14 cellular contexts compared by ENCODE assay signal in the genomic region with DNA sequence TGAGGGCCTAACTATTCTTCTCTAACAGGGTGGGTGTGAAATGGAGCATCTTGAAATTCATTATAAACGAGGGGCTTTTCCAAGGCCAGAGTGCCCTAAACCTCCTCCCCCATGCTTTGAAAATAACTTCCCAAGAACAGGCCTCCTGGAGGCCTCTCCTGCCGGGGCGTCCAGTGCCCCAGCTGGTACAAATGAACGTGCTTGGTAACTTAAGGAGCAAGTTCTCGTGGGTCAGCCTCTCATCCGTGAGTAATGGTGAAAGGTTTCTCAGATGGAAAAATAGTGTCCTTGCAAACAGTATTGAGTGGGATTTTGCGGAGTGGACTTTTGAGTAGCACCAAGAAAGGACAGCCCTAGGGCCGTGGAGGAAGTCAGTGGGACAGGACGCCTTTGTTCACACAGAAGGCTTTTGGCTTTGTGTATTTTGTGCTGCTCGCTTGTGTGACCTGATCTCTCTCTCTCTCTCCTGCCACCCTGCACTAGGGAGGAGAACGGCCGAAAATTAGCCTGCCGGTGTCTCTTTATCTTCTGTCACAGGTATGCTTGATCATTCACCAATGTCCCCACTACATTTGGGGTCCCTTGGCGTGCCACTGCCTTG. TPM values are rescaled to one million over a fixed set of nuclear protein-coding genes. Genes with fewer than 3 reads are reported as not detected.
DNase-seq lines count a peak whose midpoint lies in the region; ATAC-seq and TF ChIP-seq lines count a peak whose summit lies in the region.
"Had no signal": no experiment of that assay in that cellular context is flagged by ENCODE, and none has a peak within 500 bp of the region (broad histone marks: within the 10 kb centered on the region; RNA-seq: fewer than 3 reads in every experiment).

No MANE protein-coding gene starts in this region.

- peak overlapping the region; percentile 65 for H3K27ac Mint-ChIP-seq in activated CD8-positive, alpha-beta memory T cell treated with anti-CD3 and anti-CD28 coated beads, Interleukin-2, amount 10 ng/mL, durations not matched to agents 7 days and 5 days
- H3K27ac Mint-ChIP-seq in central memory CD8-positive, alpha-beta T cell (ENCODE audit: low read depth), result peak overlapping the region; percentile 22

- no peaks in the 10 kb centered on the region for H3K9me3 Mint-ChIP-seq in activated CD8-positive, alpha-beta memory T cell treated with anti-CD3 and anti-CD28 coated beads, Interleukin-2, amount 10 ng/mL, durations not matched to agents 7 days and 5 days (ENCODE audit: low read depth)
- H3K9me3 Mint-ChIP-seq in central memory CD8-positive, alpha-beta T cell, result no peaks in the 10 kb centered on the region
- H3K9me3 Mint-ChIP-seq: IgD-negative memory B cell; naive thymus-derived CD8-positive, alpha-beta T cell had no signal

- peaks cover 35% of the 10 kb centered on the region for H3K4me1 ChIP-seq in mucosa of stomach (ENCODE audit: control insufficient read depth, insufficient read depth, low read length)
- peaks cover 8 to 16% of the 10 kb centered on the region in 2 donors for H3K4me1 ChIP-seq in thoracic aorta (ENCODE audit: control insufficient read depth in 1 of 2, low read depth in 2 of 2)

- H3K36me3 ChIP-seq in mucosa of stomach (ENCODE audit: control insufficient read depth, insufficient read depth, low read length) (no peaks in the 10 kb centered on the region), thoracic aorta (peaks cover 4% of the 10 kb centered on the region)

- no peak overlapping the region for H3K4me3 Mint-ChIP-seq in activated CD8-positive, alpha-beta memory T cell treated with anti-CD3 and anti-CD28 coated beads, Interleukin-2, amount 10 ng/mL, durations not matched to agents 7 days and 5 days
- no peak overlapping the region for H3K4me3 Mint-ChIP-seq in central memory CD8-positive, alpha-beta T cell
- H3K4me3 Mint-ChIP-seq: IgD-negative memory B cell; naive thymus-derived CD8-positive, alpha-beta T cell had no signal

- H3K4me1 Mint-ChIP-seq in activated CD8-positive, alpha-beta memory T cell treated with anti-CD3 and anti-CD28 coated beads, Interleukin-2, amount 10 ng/mL, durations not matched to agents 7 days and 5 days, result peaks cover 86% of the 10 kb centered on the region
- no peaks in the 10 kb centered on the region for H3K4me1 Mint-ChIP-seq in central memory CD8-positive, alpha-beta T cell

- H3K9ac ChIP-seq in mucosa of stomach (ENCODE audit: low read length), result peak overlapping the region; percentile 22

- peaks cover 28% of the 10 kb centered on the region for H3K36me3 Mint-ChIP-seq in activated CD8-positive, alpha-beta memory T cell treated with anti-CD3 and anti-CD28 coated beads, Interleukin-2, amount 10 ng/mL, durations not matched to agents 7 days and 5 days
- peaks cover 13% of the 10 kb centered on the region for H3K36me3 Mint-ChIP-seq in central memory CD8-positive, alpha-beta T cell (ENCODE audit: insufficient read depth)

- DNase-seq in activated CD8-positive, alpha-beta memory T cell treated with anti-CD3 and anti-CD28 coated beads, Interleukin-2, amount 10 ng/mL, durations not matched to agents 7 days and 5 days, result no peak
- no peak for DNase-seq in activated CD8-positive, alpha-beta memory T cell treated with anti-CD3 and anti-CD28 coated beads, Interleukin-2, amount 50 U/mL, for 4 hours
- no peak for DNase-seq in central memory CD8-positive, alpha-beta T cell (ENCODE audit: low spot score in 2 of 2)
- DNase-seq in thoracic aorta (ENCODE audit: low spot score) (no peak), UCSD-AML1 (lab: John Stamatoyannopoulos, UW; ENCODE audit: unreplicated experiment) (no peak)
- no peak for DNase-seq in stimulated activated CD4-positive, alpha-beta T cell treated with anti-CD3 and anti-CD28 coated beads, Interleukin-4, amount 100 ng/mL, for 1 hour
- DNase-seq: effector CD8-positive, alpha-beta T cell; naive thymus-derived CD8-positive, alpha-beta T cell; NCI-H1436; NCI-H510A treated with DMSO at 0.1 percent for 48 hours; stimulated activated CD4-positive, alpha-beta T cell treated with anti-CD3 and anti-CD28 coated beads, Interleukin-12 subunit alpha, Interleukin-12 subunit beta, amount 100 ng/mL, for 4 hours had no signal

- CTCF ChIA-PET in activated CD8-positive, alpha-beta memory T cell treated with anti-CD3 and anti-CD28 coated beads, Interleukin-2, amount 10 ng/mL, durations not matched to agents 7 days and 5 days (lab: Charles Lee), result interaction anchor here (1.5 to 3.5 kb wide), 4 partner anchors 14 to 393 kb away, joined by 3 to 37 read pairs (median 4); no protein-coding TSS in a partner anchor

- H3K27me3 ChIP-seq in mucosa of stomach (ENCODE audit: control insufficient read depth, insufficient read depth, low read length), result no peaks in the 10 kb centered on the region
- no peaks in the 10 kb centered on the region for H3K27me3 ChIP-seq in thoracic aorta (replicated peaks; ENCODE audit: insufficient read depth)

- H3K27ac ChIP-seq in thoracic aorta, result peak overlapping the region; percentile 82 to 83

- no peaks in the 10 kb centered on the region for H3K27me3 Mint-ChIP-seq in activated CD8-positive, alpha-beta memory T cell treated with anti-CD3 and anti-CD28 coated beads, Interleukin-2, amount 10 ng/mL, durations not matched to agents 7 days and 5 days
- no peaks in the 10 kb centered on the region for H3K27me3 Mint-ChIP-seq in central memory CD8-positive, alpha-beta T cell
- H3K27me3 Mint-ChIP-seq: IgD-negative memory B cell; naive thymus-derived CD8-positive, alpha-beta T cell had no signal

- no peaks in the 10 kb centered on the region for H3K9me3 ChIP-seq in mucosa of stomach (ENCODE audit: control insufficient read depth, low read length)
- H3K9me3 ChIP-seq in thoracic aorta, result no peaks in the 10 kb centered on the region

- no peak for ATAC-seq in activated CD8-positive, alpha-beta memory T cell treated with anti-CD3 and anti-CD28 coated beads, Interleukin-2, amount 10 ng/mL, durations not matched to agents 7 days and 5 days
- no peak for ATAC-seq in central memory CD8-positive, alpha-beta T cell (replicated peaks; ENCODE audit: extremely low read depth, poor library complexity, severe bottlenecking)
- ATAC-seq in thoracic aorta (ENCODE audit: insufficient number of reproducible peaks, low FRiP score, low read depth) (no peak), HG02571 (IDR thresholded peaks at IDR 0.05; ENCODE audit: unreplicated experiment) (no peak)
- ATAC-seq: naive thymus-derived CD8-positive, alpha-beta T cell had no signal

- no peak for TF ChIP-seq CTCF in thoracic aorta (IDR thresholded peaks at IDR 0.05)

- H3K4me3 ChIP-seq in mucosa of stomach (ENCODE audit: low read length), result no peak overlapping the region
- no peak overlapping the region for H3K4me3 ChIP-seq in thoracic aorta

RNA-seq across cellular contexts. Expression of a gene that starts 34.6 kb away (rescaled TPM):
- total RNA-seq in activated CD8-positive, alpha-beta memory T cell treated with anti-CD3 and anti-CD28 coated beads, Interleukin-2, amount 10 ng/mL, durations not matched to agents 7 days and 5 days, result 10 to 100 TPM; 36.5 to 55.9 TPM
- total RNA-seq in thoracic aorta, result 10 to 100 TPM; 46.6 to 47.6 TPM

RNA-seq across cellular contexts. Expression of a gene that starts 36.7 kb away (rescaled TPM):
- total RNA-seq in activated CD8-positive, alpha-beta memory T cell treated with anti-CD3 and anti-CD28 coated beads, Interleukin-2, amount 10 ng/mL, durations not matched to agents 7 days and 5 days, result 10 to 100 TPM; 23.3 to 30.8 TPM
- total RNA-seq in thoracic aorta, result 100 to 1,000 TPM; 120 to 157 TPM
